7 cellular contexts compared by ENCODE assay signal in genomic region chr16:67865318-67865717, GRCh38. TPM values are rescaled to one million over a fixed set of nuclear protein-coding genes. Genes with fewer than 3 reads are reported as not detected.
DNase-seq lines count a peak whose midpoint lies in the region; ATAC-seq and TF ChIP-seq lines count a peak whose summit lies in the region.
"Had no signal": no experiment of that assay in that cellular context is flagged by ENCODE, and none has a peak within 500 bp of the region (broad histone marks: within the 10 kb centered on the region; RNA-seq: fewer than 3 reads in every experiment).

No MANE protein-coding gene starts in this region.

- TF ChIP-seq CTCF in heart right ventricle (IDR thresholded peaks at IDR 0.05) (peak in 7 of 9 donors; percentile 11 to 52 (median 41)), right atrium auricular region (IDR thresholded peaks at IDR 0.05) (peak in 1 of 2 donors; percentile 48), mammary epithelial cell (conservative IDR thresholded peaks at IDR 0.05 in 1 of 2, IDR thresholded peaks at IDR 0.05 in 1 of 2; ENCODE audit: extremely low read depth in 1 of 2, insufficient read depth in 1 of 2, low read depth in 1 of 2, low read length in 2 of 2) (peak; percentile 34 to 65), upper lobe of right lung (IDR thresholded peaks at IDR 0.05) (peak; percentile 34)

- no peak overlapping the region for H3K4me2 ChIP-seq in mammary epithelial cell (ENCODE audit: insufficient read depth, low read depth, low read length)

- peaks cover 79% of the 10 kb centered on the region for H3K79me2 ChIP-seq in mammary epithelial cell (ENCODE audit: insufficient read depth, low read length)

- H2AFZ ChIP-seq in mammary epithelial cell (ENCODE audit: low read depth, low read length), result no peak overlapping the region

- peaks cover 5% of the 10 kb centered on the region for H4K20me1 ChIP-seq in mammary epithelial cell (ENCODE audit: insufficient read depth, low read length)

- in situ Hi-C loops in mammary epithelial cell (cut with MboI; ENCODE audit: low sequenced_read_pairs in 2 of 2), result no loop called here

- no peak overlapping the region for H3K9ac ChIP-seq in mammary epithelial cell (ENCODE audit: insufficient read depth, low read length)

- H3K27me3 ChIP-seq in heart right ventricle, result no peaks in the 10 kb centered on the region
- H3K27me3 ChIP-seq in right atrium auricular region, result no peaks in the 10 kb centered on the region
- no peaks in the 10 kb centered on the region for H3K27me3 ChIP-seq in mammary epithelial cell (ENCODE audit: insufficient read depth, low read length)
- no peaks in the 10 kb centered on the region for H3K27me3 ChIP-seq in upper lobe of right lung

- peaks cover 28 to 50% (median 45%) of the 10 kb centered on the region in 9 donors for H3K4me1 ChIP-seq in heart right ventricle
- peaks cover 0 to 44% of the 10 kb centered on the region in 2 donors for H3K4me1 ChIP-seq in right atrium auricular region
- peaks cover 22% of the 10 kb centered on the region for H3K4me1 ChIP-seq in mammary epithelial cell (ENCODE audit: insufficient read depth, low read length)
- peaks cover 5% of the 10 kb centered on the region for H3K4me1 ChIP-seq in upper lobe of right lung

- DNase-seq in heart right ventricle (no peak), right atrium auricular region (ENCODE audit: low spot score) (no peak), mammary epithelial cell (peak; percentile 34), upper lobe of right lung (no peak), cerebellum (ENCODE audit: low spot score) (no peak)
- no peak for DNase-seq in activated effector memory CD4-positive, alpha-beta T cell treated with Interleukin-2 at 50 U/mL for 16 hours

- H3K27ac ChIP-seq in heart right ventricle (peak overlapping the region in 2 of 10 donors; percentile 26 to 92), right atrium auricular region (peak overlapping the region in 1 of 2 donors; percentile 88), mammary epithelial cell (ENCODE audit: insufficient read depth, low read depth, low read length) (no peak overlapping the region), upper lobe of right lung (no peak overlapping the region)

- ATAC-seq in heart right ventricle (no peak), upper lobe of right lung (peak; percentile 73)

- H3K4me3 ChIP-seq in heart right ventricle (no peak overlapping the region), right atrium auricular region (no peak overlapping the region), mammary epithelial cell (replicated peaks in 1 of 3; ENCODE audit: insufficient read depth in 1 of 3, low read depth in 2 of 3, low read length in 3 of 3) (no peak overlapping the region), upper lobe of right lung (no peak overlapping the region)

- 90 to 94% methylated on average over 2 of the region's 2 CpGs for WGBS in heart right ventricle, 2 donors
- 95% methylated on average over 2 of the region's 2 CpGs for WGBS in mammary epithelial cell (ENCODE audit: low coverage, missing lambda C conversion rate)

- intact Hi-C loops in heart right ventricle (cut with DNase I), result no loop called here
- intact Hi-C loops in mammary epithelial cell (cut with micrococcal nuclease), result loop anchor here (1.0 to 2.0 kb wide), 3 partner anchors 21 to 193 kb away; no protein-coding TSS in a partner anchor
- intact Hi-C loops in upper lobe of right lung (cut with DNase I), result no loop called here

- dilution Hi-C loops in mammary epithelial cell (cut with HindIII; ENCODE audit: low sequenced_read_pairs), result no loop called here

- H3K9me3 ChIP-seq in heart right ventricle, result no peaks in the 10 kb centered on the region
- no peaks in the 10 kb centered on the region for H3K9me3 ChIP-seq in right atrium auricular region
- H3K9me3 ChIP-seq in mammary epithelial cell (replicated peaks; ENCODE audit: insufficient read depth, low read length), result no peaks in the 10 kb centered on the region
- no peaks in the 10 kb centered on the region for H3K9me3 ChIP-seq in upper lobe of right lung

- BruUV-seq in mammary epithelial cell (replicated peaks; lab: Mats Ljungman, UMichigan), result no TSS peak

- CTCF ChIA-PET in mammary epithelial cell (lab: Charles Lee; ENCODE audit: low non-redundant PET), result interaction anchor here (0.6 to 1.0 kb wide), 3 partner anchors 49 to 344 kb away, joined by 3 to 18 read pairs (median 5); partner anchors contain the start of gene RANBP10

- H3K36me3 ChIP-seq in heart right ventricle (peaks cover 0 to 71% (median 40%) of the 10 kb centered on the region in 9 donors), right atrium auricular region (peaks cover 54% of the 10 kb centered on the region), mammary epithelial cell (ENCODE audit: insufficient read depth, low read length) (peaks cover 20% of the 10 kb centered on the region), upper lobe of right lung (peaks cover 61% of the 10 kb centered on the region)

RNA-seq across cellular contexts. Expression of gene EDC4, which starts 7.5 kb away (rescaled TPM):
- total RNA-seq in heart right ventricle, result 10 to 100 TPM; 25.8 to 41.6 (median 31.3) TPM
- polyA plus RNA-seq in heart right ventricle, result 10 to 100 TPM; 30.2 to 46.8 TPM
- total RNA-seq in right atrium auricular region, result 10 to 100 TPM; 21.2 to 39.5 TPM
- total RNA-seq in mammary epithelial cell, result 10 to 100 TPM; 31.5 to 53.9 TPM
- polyA plus RNA-seq in mammary epithelial cell, result 36.5 TPM
- 143 TPM for polyA minus RNA-seq in mammary epithelial cell
- 48.8 TPM for total RNA-seq in upper lobe of right lung
- 38.7 TPM for total RNA-seq in cerebellum

RNA-seq across cellular contexts. Expression of gene CENPT, which starts 17.8 kb away (rescaled TPM):
- 10 to 100 TPM; 16.1 to 27.1 (median 19.1) TPM for total RNA-seq in heart right ventricle
- polyA plus RNA-seq in heart right ventricle, result 10 to 100 TPM; 31.1 to 63.3 TPM
- total RNA-seq in right atrium auricular region, result 10 to 100 TPM in 1 of 2 donors, 1 to 10 TPM in 1; 8.7 to 19.1 TPM
- total RNA-seq in mammary epithelial cell, result 10 to 100 TPM; 27.2 to 48.5 TPM
- 35.6 TPM for polyA plus RNA-seq in mammary epithelial cell
- 25.7 TPM for polyA minus RNA-seq in mammary epithelial cell
- 30.0 TPM for total RNA-seq in upper lobe of right lung
- total RNA-seq in cerebellum, result 25.0 TPM

RNA-seq across cellular contexts. Expression of gene NUTF2, which starts 18.6 kb away (rescaled TPM):
- total RNA-seq in heart right ventricle (100 to 1,000 TPM in 1 of 10 donors, 10 to 100 TPM in 9; 73.9 to 105 (median 80.5) TPM), right atrium auricular region (100 to 1,000 TPM in 1 of 2 donors, 10 to 100 TPM in 1; 44.6 to 132 TPM), mammary epithelial cell (100 to 1,000 TPM; 158 to 198 TPM), upper lobe of right lung (55.0 TPM), cerebellum (83.3 TPM)
- polyA plus RNA-seq in heart right ventricle (100 to 1,000 TPM; 186 to 214 TPM), mammary epithelial cell (452 TPM)
- polyA minus RNA-seq in mammary epithelial cell, result 283 TPM

RNA-seq across cellular contexts. Expression of gene NRN1L, which starts 19.4 kb away (rescaled TPM):
- total RNA-seq in heart right ventricle, result 1 to 10 TPM in 6 of 10 donors, not detected in 4; 1.1 to 2.7 (median 1.5) TPM
- 1 to 10 TPM; 1.8 to 4.0 TPM for polyA plus RNA-seq in heart right ventricle
- total RNA-seq in right atrium auricular region, result not detected
- total RNA-seq in mammary epithelial cell, result under 1 TPM in 1 of 2 donors, not detected in 1; 0.83 TPM
- not detected for polyA plus RNA-seq in mammary epithelial cell
- not detected for polyA minus RNA-seq in mammary epithelial cell
- total RNA-seq in upper lobe of right lung, result 0.69 TPM
- total RNA-seq in cerebellum, result not detected
- total RNA-seq: temporal lobe had no signal

RNA-seq across cellular contexts. Expression of gene THAP11, which starts 23.2 kb away (rescaled TPM):
- total RNA-seq in heart right ventricle (10 to 100 TPM; 20.6 to 41.3 (median 26.9) TPM), right atrium auricular region (10 to 100 TPM; 42.5 to 59.4 TPM), mammary epithelial cell (10 to 100 TPM; 11.7 to 13.1 TPM), upper lobe of right lung (25.1 TPM), cerebellum (17.4 TPM)
- polyA plus RNA-seq in heart right ventricle (10 to 100 TPM in 1 of 2 donors, 1 to 10 TPM in 1; 6.0 to 23.5 TPM), mammary epithelial cell (21.2 TPM)
- 10.6 TPM for polyA minus RNA-seq in mammary epithelial cell
